24 cellular contexts compared by ENCODE assay signal in genomic region chr2:12051831-12052230, GRCh38.
A peak's percentile ranks its signal among the peaks of the same experiment; 100 is the strongest.
DNase-seq lines count a peak whose midpoint lies in the region; ATAC-seq and TF ChIP-seq lines count a peak whose summit lies in the region.
"Had no signal": no experiment of that assay in that cellular context is flagged by ENCODE, and none has a peak within 500 bp of the region (broad histone marks: within the 10 kb centered on the region; RNA-seq: fewer than 3 reads in every experiment).

No MANE protein-coding gene starts in this region.

- CTCF ChIA-PET in CD4-positive, alpha-beta T cell (lab: Charles Lee): no interaction called here

- ATAC-seq in CD4-positive, alpha-beta T cell (ENCODE audit: poor library complexity): no peak
- ATAC-seq in GM18505 (IDR thresholded peaks at IDR 0.05; ENCODE audit: unreplicated experiment): no peak
- ATAC-seq: naive thymus-derived CD4-positive, alpha-beta T cell; sciatic nerve; T-cell had no signal

- DNase-seq in EH (ENCODE audit: low read depth): peak; percentile 65
- DNase-seq in NCI-H226: peak; percentile 10
- peak; percentile 74 for DNase-seq in choroid plexus epithelial cell (ENCODE audit: low read depth)
- peak; percentile 46 for DNase-seq in myocyte (ENCODE audit: low read depth)
- no peak for DNase-seq in CD4-positive, alpha-beta T cell
- no peak for DNase-seq in COLO668 (lab: John Stamatoyannopoulos, UW; ENCODE audit: unreplicated experiment)
- DNase-seq in head of caudate nucleus: no peak
- DNase-seq: activated gamma-delta T cell; amniotic stem cell; cerebellar nuclear complex; effector memory CD4-positive, alpha-beta T cell; esophagus squamous epithelium; kidney glomerular epithelial cell; MV-4-11; naive thymus-derived CD4-positive, alpha-beta T cell; NCI-H1930; stimulated activated CD4-positive, alpha-beta T cell treated with anti-CD3 and anti-CD28 coated beads, Interleukin-1b, Interleukin-23, amount 100 ng/mL, for 48 hours; stimulated activated naive CD4-positive, alpha-beta T cell; T-cell had no signal

- H3K27me3 ChIP-seq in CD4-positive, alpha-beta T cell (ENCODE audit: control insufficient read depth, insufficient read depth, low read length): no peaks in the 10 kb centered on the region
- H3K27me3 ChIP-seq: tibial nerve had no signal

- intact Hi-C loops in CD4-positive, alpha-beta T cell (cut with DNase I, micrococcal nuclease): loop anchor here in 1 of 2 experiments (1.0 kb wide), 1 partner anchor 28 kb away; no protein-coding TSS in a partner anchor
- intact Hi-C loops in head of caudate nucleus (cut with DNase I): no loop called here

- H3K27ac Mint-ChIP-seq in CD4-positive, alpha-beta T cell: no peak overlapping the region
- H3K27ac Mint-ChIP-seq: IgD-negative memory B cell; naive thymus-derived CD4-positive, alpha-beta T cell; T-cell had no signal

- H3K4me3 Mint-ChIP-seq in CD4-positive, alpha-beta T cell: no peak overlapping the region
- H3K4me3 Mint-ChIP-seq: naive thymus-derived CD4-positive, alpha-beta T cell; T-cell had no signal

- POLR2A ChIA-PET in CD4-positive, alpha-beta T cell (lab: Charles Lee): no interaction called here

- no peaks in the 10 kb centered on the region for H3K27me3 Mint-ChIP-seq in CD4-positive, alpha-beta T cell

- H3K9me3 Mint-ChIP-seq in CD4-positive, alpha-beta T cell: no peaks in the 10 kb centered on the region

- no peak overlapping the region for H3K27ac ChIP-seq in CD4-positive, alpha-beta T cell (ENCODE audit: low read depth, low read length)
- H3K27ac ChIP-seq: esophagus squamous epithelium, tibial nerve had no signal

- no peak overlapping the region for H3K4me3 ChIP-seq in choroid plexus epithelial cell (ENCODE audit: low read depth, low read length)
- H3K4me3 ChIP-seq: esophagus squamous epithelium, HAP-1, tibial nerve had no signal

- H3K9me3 ChIP-seq in CD4-positive, alpha-beta T cell (ENCODE audit: control insufficient read depth, low read length): no peaks in the 10 kb centered on the region
- H3K9me3 ChIP-seq: esophagus squamous epithelium, HAP-1, tibial nerve had no signal

- H3K4me1 Mint-ChIP-seq in CD4-positive, alpha-beta T cell (ENCODE audit: low read depth): peaks cover 32% of the 10 kb centered on the region

- no peak for TF ChIP-seq CTCF in choroid plexus epithelial cell (conservative IDR thresholded peaks at IDR 0.05; ENCODE audit: low read depth, low read length)
- TF ChIP-seq CTCF in CD4-positive, alpha-beta T cell (IDR thresholded peaks at IDR 0.05): no peak

- TF ChIP-seq POLR2A in GM18505 (IDR thresholded peaks at IDR 0.05; ENCODE audit: borderline replicate concordance, extremely low read depth, insufficient read depth, insufficient read length): no peak

- no peaks in the 10 kb centered on the region for H3K36me3 Mint-ChIP-seq in CD4-positive, alpha-beta T cell (ENCODE audit: low read depth)
- H3K36me3 Mint-ChIP-seq: T-cell had no signal

Comparison
In these comparisons a context has a peak if more than half of its experiments do, and no peak if none do; other contexts are left out.
1. DNase-seq: peak in EH (single experiment), NCI-H226 (single experiment), choroid plexus epithelial cell (single experiment) and myocyte (single experiment); none in CD4-positive, alpha-beta T cell (0 of 10), COLO668 (single experiment) and head of caudate nucleus (0 of 42).